ENCODE assay signal across 1 cellular context in the genomic region with DNA sequence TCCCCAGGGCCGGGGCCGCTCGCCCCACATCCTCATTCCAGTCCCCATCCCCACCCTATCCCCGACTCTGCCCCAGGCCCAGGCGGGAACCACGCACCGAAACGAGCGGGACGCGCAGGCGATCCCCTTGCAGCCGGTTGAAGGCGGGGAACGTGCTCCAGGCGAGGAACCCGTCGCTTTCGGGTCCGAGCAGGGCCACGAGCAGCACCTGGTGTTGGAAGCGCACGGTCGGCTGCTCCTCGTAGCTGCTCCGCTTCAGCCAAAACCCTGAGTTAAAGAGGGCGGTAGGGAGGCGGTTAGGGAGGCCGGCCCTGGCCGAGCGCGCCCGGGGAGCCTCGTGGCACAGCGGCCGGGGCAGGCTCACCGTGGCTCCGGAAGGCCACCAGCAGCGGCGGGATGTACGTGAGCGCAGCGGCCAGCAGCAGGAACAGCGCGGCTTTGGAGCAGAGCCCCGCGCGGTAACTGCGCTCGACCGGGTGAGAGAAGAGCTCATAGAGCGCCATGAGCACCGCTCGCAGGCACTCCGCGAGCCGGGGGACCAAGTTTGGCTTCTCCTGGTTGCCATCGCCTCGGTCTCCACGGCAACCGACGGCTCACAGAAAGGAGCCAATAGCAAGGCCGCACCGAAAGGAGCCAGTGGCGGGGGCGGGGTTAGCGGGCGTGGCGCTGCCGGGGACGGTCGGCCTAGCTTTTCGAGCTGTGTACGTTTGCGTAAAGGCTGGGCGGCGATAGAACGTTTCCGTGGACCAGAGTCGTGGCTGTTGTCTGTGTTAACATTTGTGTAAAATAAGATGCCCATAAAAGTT.
TF ChIP-seq lines count a peak whose summit lies in the region.

A gene with protein sequence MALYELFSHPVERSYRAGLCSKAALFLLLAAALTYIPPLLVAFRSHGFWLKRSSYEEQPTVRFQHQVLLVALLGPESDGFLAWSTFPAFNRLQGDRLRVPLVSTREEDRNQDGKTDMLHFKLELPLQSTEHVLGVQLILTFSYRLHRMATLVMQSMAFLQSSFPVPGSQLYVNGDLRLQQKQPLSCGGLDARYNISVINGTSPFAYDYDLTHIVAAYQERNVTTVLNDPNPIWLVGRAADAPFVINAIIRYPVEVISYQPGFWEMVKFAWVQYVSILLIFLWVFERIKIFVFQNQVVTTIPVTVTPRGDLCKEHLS (minus strand): TSS at position 546 of the 806 bp plus-strand sequence. CDS start 43 bp downstream, at position 503.

TF ChIP-seq in WTC11, 78 proteins besides CTCF, POLR2A, EP300 and RAD21 (continued from another document):
- TF ChIP-seq ZNF281 (CRISPR knock-in tag; IDR thresholded peaks at IDR 0.05) = no peak
- TF ChIP-seq, protein P1, sequence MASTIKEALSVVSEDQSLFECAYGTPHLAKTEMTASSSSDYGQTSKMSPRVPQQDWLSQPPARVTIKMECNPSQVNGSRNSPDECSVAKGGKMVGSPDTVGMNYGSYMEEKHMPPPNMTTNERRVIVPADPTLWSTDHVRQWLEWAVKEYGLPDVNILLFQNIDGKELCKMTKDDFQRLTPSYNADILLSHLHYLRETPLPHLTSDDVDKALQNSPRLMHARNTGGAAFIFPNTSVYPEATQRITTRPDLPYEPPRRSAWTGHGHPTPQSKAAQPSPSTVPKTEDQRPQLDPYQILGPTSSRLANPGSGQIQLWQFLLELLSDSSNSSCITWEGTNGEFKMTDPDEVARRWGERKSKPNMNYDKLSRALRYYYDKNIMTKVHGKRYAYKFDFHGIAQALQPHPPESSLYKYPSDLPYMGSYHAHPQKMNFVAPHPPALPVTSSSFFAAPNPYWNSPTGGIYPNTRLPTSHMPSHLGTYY (CRISPR knock-in tag; IDR thresholded peaks at IDR 0.05) = no peak
- TF ChIP-seq, protein P2, sequence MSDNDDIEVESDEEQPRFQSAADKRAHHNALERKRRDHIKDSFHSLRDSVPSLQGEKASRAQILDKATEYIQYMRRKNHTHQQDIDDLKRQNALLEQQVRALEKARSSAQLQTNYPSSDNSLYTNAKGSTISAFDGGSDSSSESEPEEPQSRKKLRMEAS (CRISPR knock-in tag; IDR thresholded peaks at IDR 0.05) = peak; percentile 84
- TF ChIP-seq GTF2I (CRISPR knock-in tag; conservative IDR thresholded peaks at IDR 0.05) = no peak
- 0 out of 2 replicates have a peak, but pooled peaks have one; percentile 32 for TF ChIP-seq ZNF232 (CRISPR knock-in tag; IDR thresholded peaks at IDR 0.05)
